16 cellular contexts compared by ENCODE assay signal in genomic region chr11:120562806-120563425, GRCh38. TPM values are rescaled to one million over a fixed set of nuclear protein-coding genes. Genes with fewer than 3 reads are reported as not detected.
DNase-seq lines count a peak whose midpoint lies in the region; ATAC-seq and TF ChIP-seq lines count a peak whose summit lies in the region.
"Had no signal": no experiment of that assay in that cellular context is flagged by ENCODE, and none has a peak within 500 bp of the region (broad histone marks: within the 10 kb centered on the region; RNA-seq: fewer than 3 reads in every experiment).

No MANE protein-coding gene starts in this region.

- peaks cover 31% of the 10 kb centered on the region for H3K4me1 Mint-ChIP-seq in WTC11

- H3K27me3 Mint-ChIP-seq in WTC11 (ENCODE audit: low read depth): peaks cover 38% of the 10 kb centered on the region

- no peaks in the 10 kb centered on the region for H3K27me3 ChIP-seq in aorta (ENCODE audit: control insufficient read depth in 1 of 2, insufficient read depth in 2 of 2, low read length in 1 of 2)
- H3K27me3 ChIP-seq: testis had no signal

- intact Hi-C loops in Right ventricle myocardium inferior (cut with DNase I) (no loop called here), cardiac septum (cut with DNase I) (loop anchor here (5.0 kb wide), 1 partner anchor 51 kb away; the partner anchor contains the start of gene GRIK4), aorta (cut with DNase I) (no loop called here)

- H3K4me1 ChIP-seq in aorta (ENCODE audit: control insufficient read depth in 1 of 2, insufficient read depth in 2 of 2, low read length in 2 of 2): no peaks in the 10 kb centered on the region

- DNase-seq in Right ventricle myocardium inferior (ENCODE audit: missing footprints) (no peak), cardiac septum (ENCODE audit: low spot score) (no peak), fibroblast of peridontal ligament (ENCODE audit: extremely low read depth) (peak; percentile 8), medulla oblongata (ENCODE audit: extremely low spot score) (peak; percentile 71), aorta (peak; percentile 34 to 52), WTC11 (ENCODE audit: low spot score) (no peak), glomerular visceral epithelial cell (ENCODE audit: extremely low spot score) (no peak)
- DNase-seq: activated naive CD4-positive, alpha-beta T cell; effector CD4-positive, alpha-beta T cell; HCEC 1CT; NCI-H1436; NCI-H446 treated with DMSO at 0.1 percent for 48 hours; OCI-M1; testis had no signal

- H3K9me3 ChIP-seq in aorta (ENCODE audit: control insufficient read depth, low read length): no peaks in the 10 kb centered on the region
- H3K9me3 ChIP-seq: testis had no signal

- H3K4me3 Mint-ChIP-seq in WTC11: no peak overlapping the region

- no peaks in the 10 kb centered on the region for H3K36me3 Mint-ChIP-seq in WTC11

- no peak overlapping the region for H3K4me3 ChIP-seq in aorta (ENCODE audit: low read length in 2 of 2)

- ATAC-seq in Right ventricle myocardium inferior (peak; percentile 83), aorta (ENCODE audit: low FRiP score) (peak; percentile 64), WTC11 (no peak), HG02642 (IDR thresholded peaks at IDR 0.05; ENCODE audit: poor library complexity, unreplicated experiment) (no peak)

- no peak for TF ChIP-seq CTCF in WTC11 (IDR thresholded peaks at IDR 0.05)

- H3K36me3 ChIP-seq in aorta (ENCODE audit: control insufficient read depth in 1 of 2, insufficient read depth in 2 of 2, low read length in 1 of 2): no peaks in the 10 kb centered on the region

- H3K9me3 Mint-ChIP-seq in WTC11: no peaks in the 10 kb centered on the region

- CTCF ChIA-PET in WTC11 (lab: Charles Lee): interaction anchor here (0.5 to 4.6 kb wide), 16 partner anchors 11 to 390 kb away, joined by 3 to 34 read pairs (median 9); partner anchors contain the start of gene GRIK4

- H3K27ac ChIP-seq in aorta (ENCODE audit: low read depth in 1 of 2, low read length in 2 of 2): no peak overlapping the region
- H3K27ac ChIP-seq: testis, VCaP had no signal

- no peak overlapping the region for H3K27ac Mint-ChIP-seq in WTC11

- POLR2A ChIA-PET in WTC11 (lab: Charles Lee): interaction anchor here (0.9 kb wide), 1 partner anchor 8 kb away, joined by 5 read pairs; no protein-coding TSS in a partner anchor

- 78 to 82% methylated on average over 9 of the region's 9 CpGs for WGBS in aorta, 2 donors

TF ChIP-seq in WTC11, 78 proteins besides CTCF, POLR2A, EP300 and RAD21:
- no peak for TF ChIP-seq PREB (CRISPR knock-in tag; IDR thresholded peaks at IDR 0.05; ENCODE audit: borderline replicate concordance)
- no peak for TF ChIP-seq NR1H2 (CRISPR knock-in tag; IDR thresholded peaks at IDR 0.05)
- no peak for TF ChIP-seq NFYB (CRISPR knock-in tag; conservative IDR thresholded peaks at IDR 0.05; ENCODE audit: low read depth)
- TF ChIP-seq NR3C1 (CRISPR knock-in tag; conservative IDR thresholded peaks at IDR 0.05; ENCODE audit: low read depth): no peak
- TF ChIP-seq KAT7 (CRISPR knock-in tag; IDR thresholded peaks at IDR 0.05; ENCODE audit: borderline replicate concordance): no peak
- no peak for TF ChIP-seq FOXK1 (CRISPR knock-in tag; IDR thresholded peaks at IDR 0.05)
- no peak for TF ChIP-seq PRRX2 (CRISPR knock-in tag; IDR thresholded peaks at IDR 0.05)
- no peak for TF ChIP-seq ATF6 (CRISPR knock-in tag; IDR thresholded peaks at IDR 0.05)
- no peak for TF ChIP-seq ZNF416 (CRISPR knock-in tag; IDR thresholded peaks at IDR 0.05)

RNA-seq across cellular contexts. Expression of gene GRIK4, which starts 51.4 kb away (rescaled TPM):
- total RNA-seq in Right ventricle myocardium inferior (not detected), cardiac septum (0.40 TPM), aorta (not detected), WTC11 (2021) (2.9 to 3.6 TPM (median 3.3 TPM) in 3 replicates)
- not detected for polyA plus RNA-seq in aorta

Comparison
In these comparisons a context has a peak if more than half of its experiments do, and no peak if none do; other contexts are left out.
1. ATAC-seq: peak in Right ventricle myocardium inferior (single experiment) and aorta (single experiment); none in WTC11 (single experiment) and HG02642 (single experiment).
2. DNase-seq: peak in fibroblast of peridontal ligament (single experiment), medulla oblongata (single experiment) and aorta (2 of 2); none in Right ventricle myocardium inferior (single experiment), cardiac septum (single experiment), WTC11 (single experiment) and glomerular visceral epithelial cell (single experiment).